17 cellular contexts compared by ENCODE assay signal in genomic region chr14:101116065-101116464, GRCh38.
"Had no signal": no experiment of that assay in that cellular context is flagged by ENCODE, and none has a peak within 500 bp of the region (broad histone marks: within the 10 kb centered on the region; RNA-seq: fewer than 3 reads in every experiment).

No MANE protein-coding gene starts in this region.

- H3K36me3 ChIP-seq: adrenal gland, breast epithelium, esophagus squamous epithelium, heart right ventricle, ovary had no signal

- H3K27me3 ChIP-seq: adrenal gland, breast epithelium, ovary had no signal

- H3K4me3 ChIP-seq: adrenal gland, breast epithelium, esophagus squamous epithelium, heart right ventricle, ovary had no signal

- H3K9ac ChIP-seq: SK-N-SH had no signal

- H3K4me1 ChIP-seq: adrenal gland, breast epithelium, esophagus squamous epithelium had no signal

- H3K4me2 ChIP-seq: SK-N-SH had no signal

- H3K9me3 ChIP-seq: adrenal gland, breast epithelium, esophagus squamous epithelium, heart right ventricle, ovary, SK-N-SH had no signal

- ATAC-seq: activated naive CD4-positive, alpha-beta T cell treated with anti-CD3 and anti-CD28 coated beads, Interleukin-2, amount 50 U/mL, for 72 hours; heart right ventricle; left cardiac atrium; T-cell had no signal

- H3K27ac ChIP-seq: adrenal gland, breast epithelium, esophagus squamous epithelium, heart right ventricle, ovary had no signal

- DNase-seq: activated B cell treated with CpG ODN at 0.5 μM for 24 hours; activated CD4-positive, alpha-beta memory T cell treated with anti-CD3 and anti-CD28 coated beads for 36 hours; activated CD4-positive, alpha-beta T cell treated with anti-CD3 and anti-CD28 coated beads for 4 hours; activated gamma-delta T cell treated with Interleukin-2 at 50 U/mL for 16 hours; cortex of kidney; effector CD4-positive, alpha-beta T cell; esophagus squamous epithelium; heart right ventricle; left cardiac atrium; mammary epithelial cell; SK-N-SH; stimulated activated naive CD4-positive, alpha-beta T cell; T-cell had no signal
